In the genomic region with DNA sequence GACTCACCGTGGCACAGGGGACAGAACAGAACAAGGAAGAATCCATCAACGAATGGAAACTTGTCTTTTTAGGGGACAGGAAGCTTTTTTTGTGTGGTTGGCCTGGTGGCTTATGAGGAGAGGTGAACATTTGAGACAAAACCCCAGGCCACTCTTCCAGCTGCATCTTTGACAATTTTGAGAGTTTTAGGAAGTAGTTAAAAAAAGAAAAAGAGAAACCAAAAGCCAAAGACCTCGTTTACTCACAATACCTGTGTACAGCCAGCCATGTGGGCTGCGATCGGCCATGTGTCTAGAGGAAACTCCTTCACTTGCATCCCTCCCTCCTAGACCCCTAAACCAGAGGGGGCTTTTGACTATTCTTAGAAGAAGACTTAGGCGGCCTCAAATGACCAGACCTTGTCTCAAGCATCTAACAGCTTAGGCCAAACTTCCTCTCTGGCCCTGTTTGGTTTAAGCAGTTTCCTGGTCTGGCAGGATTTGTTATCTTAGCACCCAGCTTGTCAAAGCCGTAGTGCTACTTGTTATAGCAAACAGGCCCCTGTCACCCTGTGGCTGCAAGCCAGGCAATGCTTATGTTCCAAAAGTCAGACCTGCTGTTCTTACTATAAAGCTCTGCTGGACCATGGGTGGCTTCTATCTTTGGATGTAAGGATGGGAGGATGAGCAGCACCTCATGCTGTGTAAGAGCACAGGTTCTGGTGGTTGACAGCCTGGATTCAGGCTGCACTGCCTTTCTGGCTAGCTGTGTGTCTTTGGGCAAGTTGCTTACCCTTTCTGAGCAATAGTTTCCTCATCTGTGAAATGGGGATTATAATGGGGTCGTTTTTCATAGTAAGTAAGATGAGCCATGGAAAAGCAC, we compare ENCODE assay signal across 8 cellular contexts. TPM values are rescaled to one million over a fixed set of nuclear protein-coding genes. Genes with fewer than 3 reads are reported as not detected.
DNase-seq lines count a peak whose midpoint lies in the region; ATAC-seq, FAIRE-seq and TF ChIP-seq lines count a peak whose summit lies in the region.

No MANE protein-coding gene starts in this region.

- H3K79me2 ChIP-seq in HepG2 (ENCODE audit: insufficient read depth, low read length), result peaks cover 62% of the 10 kb centered on the region

- H3K4me1 Mint-ChIP-seq in CD4-positive, alpha-beta memory T cell, result peaks cover 50 to 85% (median 66%) of the 10 kb centered on the region in 4 donors
- H3K4me1 Mint-ChIP-seq in activated T-cell treated with anti-CD3 and anti-CD28 coated beads, Interleukin-2, amount 50 U/mL, for 24 hours (ENCODE audit: low read depth), result peaks cover 94% of the 10 kb centered on the region
- peaks cover 86% of the 10 kb centered on the region for H3K4me1 Mint-ChIP-seq in stimulated activated effector memory CD8-positive, alpha-beta T cell treated with anti-CD3 and anti-CD28 coated beads, Interleukin-12 subunit alpha, Interleukin-12 subunit beta, amount 100 ng/mL, for 72 hours

- H3K36me3 ChIP-seq in CD4-positive, alpha-beta memory T cell (ENCODE audit: insufficient read depth, low read length), result no peaks in the 10 kb centered on the region
- H3K36me3 ChIP-seq in HepG2 (replicated peaks in 1 of 2; ENCODE audit: control insufficient read depth in 1 of 2, insufficient read depth in 2 of 2, low read length in 2 of 2) (no peaks in the 10 kb centered on the region), gastroesophageal sphincter (no peaks in the 10 kb centered on the region)

- no peak for TF ChIP-seq RAD21 in HepG2 (CRISPR knock-in tag; IDR thresholded peaks at IDR 0.05)

- FAIRE-seq in HepG2 (lab: Jason Lieb, UNC), result no peak

- TF ChIP-seq EP300 in HepG2 (IDR thresholded peaks at IDR 0.05; ENCODE audit: low read depth in 2 of 2, low read length in 2 of 2) (no peak), HepG2 (CRISPR knock-in tag; IDR thresholded peaks at IDR 0.05; ENCODE audit: borderline replicate concordance) (no peak), gastroesophageal sphincter (IDR thresholded peaks at IDR 0.05) (no peak)

- H3K9me3 Mint-ChIP-seq in CD4-positive, alpha-beta memory T cell, result no peaks in the 10 kb centered on the region
- H3K9me3 Mint-ChIP-seq in activated T-cell treated with anti-CD3 and anti-CD28 coated beads, Interleukin-2, amount 50 U/mL, for 24 hours, result no peaks in the 10 kb centered on the region
- H3K9me3 Mint-ChIP-seq in stimulated activated effector memory CD8-positive, alpha-beta T cell treated with anti-CD3 and anti-CD28 coated beads, Interleukin-12 subunit alpha, Interleukin-12 subunit beta, amount 100 ng/mL, for 72 hours, result no peaks in the 10 kb centered on the region

- DNase-seq in CD4-positive, alpha-beta memory T cell, result peak; percentile 63 to 94 (median 69)
- DNase-seq in NCI-H1694 (lab: John Stamatoyannopoulos, UW) (peak; percentile 28), HepG2 (ENCODE audit: low spot score) (no peak), G401 (ENCODE audit: low spot score) (no peak)
- peak; percentile 69 for DNase-seq in activated T-cell treated with anti-CD3 and anti-CD28 coated beads, Interleukin-2, amount 50 U/mL, for 24 hours
- peak; percentile 53 to 86 for DNase-seq in stimulated activated effector memory CD8-positive, alpha-beta T cell treated with anti-CD3 and anti-CD28 coated beads, Interleukin-12 subunit alpha, Interleukin-12 subunit beta, amount 100 ng/mL, for 72 hours (ENCODE audit: low spot score in 2 of 2)

- H3K27ac ChIP-seq in CD4-positive, alpha-beta memory T cell (ENCODE audit: low read depth, low read length), result peak overlapping the region; percentile 73
- H3K27ac ChIP-seq in HepG2 (ENCODE audit: extremely low read length, insufficient read depth, low read length) (no peak overlapping the region), gastroesophageal sphincter (peak overlapping the region in 2 of 4 donors; percentile 27 to 33)

- 75% methylated on average over 7 of the region's 8 CpGs for WGBS in HepG2 (ENCODE audit: low lambda C conversion rate)
- 41 to 62% methylated on average over 7 of the region's 8 CpGs for WGBS in gastroesophageal sphincter (ENCODE audit: low coverage in 1 of 2), 2 donors

- intact Hi-C loops in CD4-positive, alpha-beta memory T cell (cut with micrococcal nuclease), result loop anchor here (1.0 to 5.0 kb wide), 2 partner anchors 18 to 182 kb away; partner anchors contain the start of genes KSR1 and WSB1
- intact Hi-C loops in HepG2 (cut with micrococcal nuclease; ENCODE audit: unreplicated experiment), result no loop called here

- H4K20me1 ChIP-seq in HepG2 (ENCODE audit: insufficient read depth, low read length), result peaks cover 10% of the 10 kb centered on the region

- no peak overlapping the region for H3K9ac ChIP-seq in HepG2 (ENCODE audit: insufficient read depth, low read depth, low read length)

- no TSS peak for BruUV-seq in HepG2 (replicated peaks; lab: Mats Ljungman, UMichigan)

- peak overlapping the region; percentile 93 to 98 (median 95) for H3K27ac Mint-ChIP-seq in CD4-positive, alpha-beta memory T cell
- H3K27ac Mint-ChIP-seq in activated T-cell treated with anti-CD3 and anti-CD28 coated beads, Interleukin-2, amount 50 U/mL, for 24 hours, result peak overlapping the region; percentile 100
- H3K27ac Mint-ChIP-seq in stimulated activated effector memory CD8-positive, alpha-beta T cell treated with anti-CD3 and anti-CD28 coated beads, Interleukin-12 subunit alpha, Interleukin-12 subunit beta, amount 100 ng/mL, for 72 hours, result peak overlapping the region; percentile 94

- no peaks in the 10 kb centered on the region for H3K27me3 ChIP-seq in CD4-positive, alpha-beta memory T cell (ENCODE audit: insufficient read depth, low read length)
- H3K27me3 ChIP-seq in HepG2 (ENCODE audit: control insufficient read depth in 1 of 2, insufficient read depth in 2 of 2, low read length in 2 of 2) (no peaks in the 10 kb centered on the region), gastroesophageal sphincter (no peaks in the 10 kb centered on the region)

- CTCF ChIA-PET in CD4-positive, alpha-beta memory T cell (lab: Charles Lee; ENCODE audit: partially characterized antibody), result interaction anchor here (0.9 to 2.1 kb wide), 6 partner anchors 8 to 237 kb away, joined by 3 to 10 read pairs (median 4); partner anchors contain the start of gene KSR1
- CTCF ChIA-PET in HepG2 (lab: Yijun Ruan, JAX; ENCODE audit: low intra/inter-chr PET ratio, low total read pairs), result no interaction called here

- no peaks in the 10 kb centered on the region for H3K36me3 Mint-ChIP-seq in CD4-positive, alpha-beta memory T cell
- H3K36me3 Mint-ChIP-seq in activated T-cell treated with anti-CD3 and anti-CD28 coated beads, Interleukin-2, amount 50 U/mL, for 24 hours (ENCODE audit: low read depth), result peaks cover 36% of the 10 kb centered on the region
- H3K36me3 Mint-ChIP-seq in stimulated activated effector memory CD8-positive, alpha-beta T cell treated with anti-CD3 and anti-CD28 coated beads, Interleukin-12 subunit alpha, Interleukin-12 subunit beta, amount 100 ng/mL, for 72 hours, result peaks cover 22% of the 10 kb centered on the region

- peaks cover 68% of the 10 kb centered on the region for H3K4me1 ChIP-seq in CD4-positive, alpha-beta memory T cell (ENCODE audit: insufficient read depth, low read length)
- H3K4me1 ChIP-seq in HepG2 (ENCODE audit: insufficient read depth, low read length), result peaks cover 21% of the 10 kb centered on the region; the same call in 1 of the 2 replicates
- peaks cover 0 to 42% (median 17%) of the 10 kb centered on the region in 3 donors for H3K4me1 ChIP-seq in gastroesophageal sphincter

- peak overlapping the region; percentile 64 to 83 (median 73) for H3K4me3 Mint-ChIP-seq in CD4-positive, alpha-beta memory T cell
- peak overlapping the region; percentile 75 for H3K4me3 Mint-ChIP-seq in activated T-cell treated with anti-CD3 and anti-CD28 coated beads, Interleukin-2, amount 50 U/mL, for 24 hours
- peak overlapping the region; percentile 62 for H3K4me3 Mint-ChIP-seq in stimulated activated effector memory CD8-positive, alpha-beta T cell treated with anti-CD3 and anti-CD28 coated beads, Interleukin-12 subunit alpha, Interleukin-12 subunit beta, amount 100 ng/mL, for 72 hours

- H3K4me3 ChIP-seq in CD4-positive, alpha-beta memory T cell (ENCODE audit: low read length in 2 of 2), result peak overlapping the region; percentile 19 to 23
- H3K4me3 ChIP-seq in HepG2 (replicated peaks in 1 of 3; ENCODE audit: insufficient read depth in 1 of 3, low read depth in 2 of 3, low read length in 3 of 3) (no peak overlapping the region), gastroesophageal sphincter (no peak overlapping the region)

- TF ChIP-seq CTCF in HepG2 (CRISPR knock-in tag; IDR thresholded peaks at IDR 0.05), result no peak
- no peak for TF ChIP-seq CTCF in gastroesophageal sphincter (IDR thresholded peaks at IDR 0.05)

- H3K27me3 Mint-ChIP-seq in CD4-positive, alpha-beta memory T cell, result no peaks in the 10 kb centered on the region
- no peaks in the 10 kb centered on the region for H3K27me3 Mint-ChIP-seq in activated T-cell treated with anti-CD3 and anti-CD28 coated beads, Interleukin-2, amount 50 U/mL, for 24 hours

- H3K4me2 ChIP-seq in HepG2 (ENCODE audit: low read depth, low read length), result no peak overlapping the region

- TF ChIP-seq POLR2A in HepG2 (IDR thresholded peaks at IDR 0.05; ENCODE audit: insufficient read depth in 1 of 2, low read depth in 2 of 2, low read length in 2 of 2), result no peak
- TF ChIP-seq POLR2A in gastroesophageal sphincter (IDR thresholded peaks at IDR 0.05), result no peak

- in situ Hi-C loops in HepG2 (cut with HindIII; ENCODE audit: extremely low pct_ligation_motif_present, low pct_unique_long_range_greater_than_20kb) (no loop called here), G401 (cut with HindIII; ENCODE audit: low sequenced_read_pairs) (no loop called here)

- POLR2A ChIA-PET in CD4-positive, alpha-beta memory T cell (lab: Charles Lee; ENCODE audit: partially characterized antibody), result interaction anchor here (1.3 to 4.6 kb wide), 5 partner anchors 14 to 179 kb away, joined by 3 to 56 read pairs (median 6); partner anchors contain the start of gene KSR1
- POLR2A ChIA-PET in HepG2 (lab: Yijun Ruan, JAX), result no interaction called here

- no peak overlapping the region for H2AFZ ChIP-seq in HepG2 (ENCODE audit: low read length)

- ATAC-seq in GM21619 (IDR thresholded peaks at IDR 0.05; ENCODE audit: unreplicated experiment) (peak; percentile 31), HepG2 (no peak), gastroesophageal sphincter (no peak)
- peak; percentile 44 for ATAC-seq in stimulated activated effector memory CD8-positive, alpha-beta T cell treated with anti-CD3 and anti-CD28 coated beads, Interleukin-12 subunit alpha, Interleukin-12 subunit beta, amount 100 ng/mL, for 72 hours

- no peaks in the 10 kb centered on the region for H3K9me3 ChIP-seq in CD4-positive, alpha-beta memory T cell (ENCODE audit: control insufficient read depth in 1 of 2, low read length in 2 of 2)
- no peaks in the 10 kb centered on the region for H3K9me3 ChIP-seq in HepG2 (ENCODE audit: low read length)
- H3K9me3 ChIP-seq in gastroesophageal sphincter, result no peaks in the 10 kb centered on the region

RNA-seq across cellular contexts. Expression of gene KSR1, which starts 17.7 kb away (rescaled TPM):
- 10 to 100 TPM; 33.2 to 40.0 TPM for total RNA-seq in CD4-positive, alpha-beta memory T cell
- 1 to 10 TPM in 1 of 2 donors, under 1 TPM in 1; 0.77 to 4.1 TPM for polyA plus RNA-seq in CD4-positive, alpha-beta memory T cell
- total RNA-seq in HepG2 (2016; rRNA removed; fragmentation: Illumina TruSeq; extraction: Trizol), result 8.0 and 10.1 TPM in 2 replicates
- 3.3 and 3.6 TPM in 2 replicates for total RNA-seq in HepG2 (2016; cell fraction: cytosol; rRNA removed; fragmentation: Illumina TruSeq; extraction: Trizol; ENCODE audit: low read depth)
- 8.0 and 9.5 TPM in 2 replicates for total RNA-seq in HepG2 (2016; cell fraction: insoluble cytoplasmic fraction; rRNA removed; fragmentation: Illumina TruSeq; extraction: Trizol)
- 5.3 and 6.0 TPM in 2 replicates for total RNA-seq in HepG2 (2016; cell fraction: membrane; rRNA removed; fragmentation: Illumina TruSeq; extraction: Trizol)
- total RNA-seq in HepG2 (2016; cell fraction: nucleus; rRNA removed; fragmentation: Illumina TruSeq; extraction: Trizol), result 13.1 and 20.3 TPM in 2 replicates
- 15.0 and 16.6 TPM in 2 replicates for polyA plus RNA-seq in HepG2 (2011; rRNA removed)
- polyA plus RNA-seq in HepG2 (2011; cell fraction: cytosol; rRNA removed), result 6.9 and 7.3 TPM in 2 replicates
- polyA plus RNA-seq in HepG2 (2011; cell fraction: nucleus; rRNA removed), result 65.2 and 85.5 TPM in 2 replicates
- polyA plus RNA-seq in HepG2 (2012), result 15.5 and 20.2 TPM in 2 replicates
- polyA plus RNA-seq in HepG2 (2016; cell fraction: cytosol; fragmentation: Illumina TruSeq; extraction: Trizol; ENCODE audit: low read depth), result 0.62 and 0.76 TPM in 2 replicates
- polyA plus RNA-seq in HepG2 (2016; cell fraction: insoluble cytoplasmic fraction; fragmentation: Illumina TruSeq; extraction: Trizol; ENCODE audit: low read depth), result 7.7 and 8.1 TPM in 2 replicates
- 2.2 and 2.3 TPM in 2 replicates for polyA plus RNA-seq in HepG2 (2016; cell fraction: membrane; fragmentation: Illumina TruSeq; extraction: Trizol; ENCODE audit: low read depth)
- 38.3 and 43.6 TPM in 2 replicates for polyA plus RNA-seq in HepG2 (2016; cell fraction: nucleus; fragmentation: Illumina TruSeq; extraction: Trizol; ENCODE audit: insufficient read depth, low read depth)
- polyA minus RNA-seq in HepG2 (2011; rRNA and poly(A)+ RNA removed; ENCODE audit: low replicate concordance), result 15.9 and 24.1 TPM in 2 replicates
- 5.5 and 6.0 TPM in 2 replicates for polyA minus RNA-seq in HepG2 (2011; cell fraction: cytosol; rRNA and poly(A)+ RNA removed)
- 28.0 and 32.8 TPM in 2 replicates for polyA minus RNA-seq in HepG2 (2011; cell fraction: nucleus; rRNA and poly(A)+ RNA removed)
- total RNA-seq in G401 (2014; rRNA removed; shearing (Covaris generic)), result 2.7 and 6.0 TPM in 2 replicates
- total RNA-seq in gastroesophageal sphincter, result 10 to 100 TPM in 3 of 4 donors, 1 to 10 TPM in 1; 10.0 to 15.2 (median 13.9) TPM

Comparison
In these comparisons a context has a peak if more than half of its experiments do, and no peak if none do; other contexts are left out.
1. DNase-seq: peak in CD4-positive, alpha-beta memory T cell (5 of 5), NCI-H1694 (single experiment), activated T-cell treated with anti-CD3 and anti-CD28 coated beads, Interleukin-2, amount 50 U/mL, for 24 hours (single experiment) and stimulated activated effector memory CD8-positive, alpha-beta T cell treated with anti-CD3 and anti-CD28 coated beads, Interleukin-12 subunit alpha, Interleukin-12 subunit beta, amount 100 ng/mL, for 72 hours (2 of 2); none in HepG2 (single experiment) and G401 (single experiment).
2. H3K4me3 ChIP-seq: peak in CD4-positive, alpha-beta memory T cell (2 of 2); none in HepG2 (0 of 3) and gastroesophageal sphincter (0 of 2).
3. ATAC-seq: peak in GM21619 (single experiment) and stimulated activated effector memory CD8-positive, alpha-beta T cell treated with anti-CD3 and anti-CD28 coated beads, Interleukin-12 subunit alpha, Interleukin-12 subunit beta, amount 100 ng/mL, for 72 hours (single experiment); none in HepG2 (single experiment) and gastroesophageal sphincter (single experiment).
4. Peak in every context shown above with its lines, with median percentiles within 50 percentile points of each other: H3K27ac Mint-ChIP-seq and H3K4me3 Mint-ChIP-seq.